8 cellular contexts compared by ENCODE assay signal in genomic region chr2:75627902-75628504, GRCh38. TPM values are rescaled to one million over a fixed set of nuclear protein-coding genes. Genes with fewer than 3 reads are reported as not detected.
DNase-seq lines count a peak whose midpoint lies in the region; ATAC-seq and TF ChIP-seq lines count a peak whose summit lies in the region.

No MANE protein-coding gene starts in this region.

- H3K36me3 Mint-ChIP-seq in activated CD4-positive, alpha-beta T cell treated with anti-CD3 and anti-CD28 coated beads for 36 hours (ENCODE audit: low read depth): no peaks in the 10 kb centered on the region

- peaks cover 22% of the 10 kb centered on the region for H3K27me3 Mint-ChIP-seq in activated CD4-positive, alpha-beta T cell treated with anti-CD3 and anti-CD28 coated beads for 36 hours

- DNase-seq in Ammon's horn (ENCODE audit: low spot score) (peak; percentile 85), NCI-H510A (lab: John Stamatoyannopoulos, UW) (peak; percentile 28), dermis blood vessel endothelial cell (peak; percentile 87), lung (ENCODE audit: low spot score) (peak; percentile 78)
- DNase-seq in activated CD4-positive, alpha-beta T cell treated with anti-CD3 and anti-CD28 coated beads for 36 hours: peak; percentile 81
- peak; percentile 10 to 17 for DNase-seq in stimulated activated CD8-positive, alpha-beta memory T cell treated with anti-CD3 and anti-CD28 coated beads, Interleukin-4, amount 100 ng/mL, for 1 hour (ENCODE audit: low read depth in 2 of 2, low spot score in 1 of 2)

- WGBS in lung, 2 donors: 1 to 3% methylated on average over 4 of the region's 4 CpGs

- no peaks in the 10 kb centered on the region for H3K4me1 ChIP-seq in lung (ENCODE audit: control insufficient read depth in 2 of 2, insufficient read depth in 2 of 2, low read length in 2 of 2)

- no peaks in the 10 kb centered on the region for H3K36me3 ChIP-seq in lung (ENCODE audit: control insufficient read depth in 2 of 2, insufficient read depth in 2 of 2, low read length in 2 of 2)

- H3K27ac ChIP-seq in lung (ENCODE audit: low read depth in 1 of 2, low read length in 1 of 2): no peak overlapping the region

- no peak overlapping the region for H3K27ac Mint-ChIP-seq in activated CD4-positive, alpha-beta T cell treated with anti-CD3 and anti-CD28 coated beads for 36 hours

- intact Hi-C loops in activated CD4-positive, alpha-beta T cell treated with anti-CD3 and anti-CD28 coated beads for 36 hours (cut with DNase I, micrococcal nuclease): loop anchor here (1.0 to 5.0 kb wide), 3 partner anchors 161 to 709 kb away; no protein-coding TSS in a partner anchor

- no peaks in the 10 kb centered on the region for H3K27me3 ChIP-seq in lung (ENCODE audit: control insufficient read depth, insufficient read depth)

- no peaks in the 10 kb centered on the region for H3K4me1 Mint-ChIP-seq in activated CD4-positive, alpha-beta T cell treated with anti-CD3 and anti-CD28 coated beads for 36 hours

- H3K4me3 ChIP-seq in lung: no peak overlapping the region

- peak; percentile 61 for TF ChIP-seq CTCF in lung (IDR thresholded peaks at IDR 0.05; ENCODE audit: control extremely low read depth, extremely low read depth)

- ATAC-seq in GM18907 (IDR thresholded peaks at IDR 0.05; ENCODE audit: unreplicated experiment) (peak; percentile 90), HG03342 (IDR thresholded peaks at IDR 0.05; ENCODE audit: unreplicated experiment) (peak; percentile 88), lung (ENCODE audit: insufficient read depth, low FRiP score) (peak; percentile 71)
- ATAC-seq in activated CD4-positive, alpha-beta T cell treated with anti-CD3 and anti-CD28 coated beads for 36 hours: peak; percentile 83

- no peak overlapping the region for H3K4me3 Mint-ChIP-seq in activated CD4-positive, alpha-beta T cell treated with anti-CD3 and anti-CD28 coated beads for 36 hours

- no peaks in the 10 kb centered on the region for H3K9me3 Mint-ChIP-seq in activated CD4-positive, alpha-beta T cell treated with anti-CD3 and anti-CD28 coated beads for 36 hours (ENCODE audit: low read depth)

- POLR2A ChIA-PET in activated CD4-positive, alpha-beta T cell treated with anti-CD3 and anti-CD28 coated beads for 36 hours (lab: Charles Lee): interaction anchor here (0.5 kb wide), 1 partner anchor 1350 kb away, joined by 3 read pairs; no protein-coding TSS in a partner anchor

- no peaks in the 10 kb centered on the region for H3K9me3 ChIP-seq in lung (ENCODE audit: control insufficient read depth in 2 of 2, insufficient read depth in 1 of 2, low read length in 1 of 2)

- CTCF ChIA-PET in activated CD4-positive, alpha-beta T cell treated with anti-CD3 and anti-CD28 coated beads for 36 hours (lab: Charles Lee): interaction anchor here (0.8 to 2.4 kb wide), 16 partner anchors 9 to 933 kb away, joined by 3 to 13 read pairs (median 4); partner anchors contain the start of gene MRPL19

RNA-seq across cellular contexts. Expression of gene MRPL19, which starts 18.6 kb away (rescaled TPM):
- total RNA-seq in activated CD4-positive, alpha-beta T cell treated with anti-CD3 and anti-CD28 coated beads for 36 hours: 10 to 100 TPM; 45.2 to 72.4 TPM
- 35.7 and 72.8 TPM in 2 replicates for total RNA-seq in dermis blood vessel endothelial cell
- total RNA-seq in lung: 10 to 100 TPM; 41.7 to 65.0 TPM
- 10 to 100 TPM; 14.9 to 24.9 TPM for polyA plus RNA-seq in lung

Comparison
In these comparisons a context has a peak if more than half of its experiments do, and no peak if none do; other contexts are left out.
1. DNase-seq: peak in every context shown above with its lines; median percentile 87 in dermis blood vessel endothelial cell; 85 in Ammon's horn; 81 in activated CD4-positive, alpha-beta T cell treated with anti-CD3 and anti-CD28 coated beads for 36 hours; 78 in lung; 28 in NCI-H510A; 14 in stimulated activated CD8-positive, alpha-beta memory T cell treated with anti-CD3 and anti-CD28 coated beads, Interleukin-4, amount 100 ng/mL, for 1 hour.